Comparison of ENCODE assay signal across 8 cellular contexts in the genomic region with DNA sequence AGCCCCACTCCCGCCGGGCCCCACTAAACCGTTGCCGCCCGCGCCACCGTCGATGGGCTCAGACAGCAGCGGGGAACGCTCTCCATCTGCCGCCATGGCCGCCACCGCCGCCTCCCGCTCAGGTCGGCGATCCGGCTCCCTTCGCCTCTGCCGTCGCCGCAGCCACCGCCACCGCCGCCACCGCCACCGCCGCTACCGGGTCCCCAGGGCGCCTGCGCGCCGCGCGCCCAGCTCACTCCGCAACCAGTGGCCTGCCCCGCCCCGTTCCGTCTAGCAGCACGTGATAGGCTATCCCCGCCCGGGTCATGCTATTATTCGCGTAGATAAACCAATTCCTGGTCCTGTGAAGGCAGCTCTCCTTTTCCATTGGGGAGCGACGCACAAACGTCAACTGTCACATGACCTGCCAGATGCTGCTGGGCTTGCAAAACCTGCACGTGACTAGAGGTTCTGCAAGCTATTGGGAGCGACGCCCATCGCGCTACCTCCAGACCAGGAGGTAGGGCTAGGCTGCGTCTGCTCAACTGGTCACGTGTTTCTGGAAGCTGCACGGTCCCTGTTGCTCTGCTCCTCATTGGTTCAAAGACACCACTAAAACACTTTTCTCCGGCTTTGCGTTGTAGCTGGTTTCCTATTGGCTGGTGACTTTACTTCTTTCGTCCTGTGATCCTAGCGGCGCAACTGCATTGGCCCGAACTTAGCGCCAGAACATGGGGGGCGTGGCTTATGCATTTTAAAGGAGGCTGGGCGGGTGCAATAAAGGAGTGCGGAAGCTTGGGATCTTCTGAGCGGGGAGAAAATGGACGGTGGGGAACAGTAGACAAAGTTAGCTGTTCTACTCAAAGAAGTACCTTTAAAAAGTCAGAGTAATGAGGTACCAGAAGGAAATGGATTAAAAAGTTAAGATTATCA. TPM values are rescaled to one million over a fixed set of nuclear protein-coding genes. Genes with fewer than 3 reads are reported as not detected.
DNase-seq lines count a peak whose midpoint lies in the region; ATAC-seq and TF ChIP-seq lines count a peak whose summit lies in the region.

PIP4P1 (minus strand) TSS at position 205 of the 912 bp plus-strand sequence; CDS start at position 96, 109 bp downstream.

- WGBS in esophagus muscularis mucosa = under 1% methylated on average over 40 of the region's 67 CpGs

- H3K9ac ChIP-seq in Karpas-422 (ENCODE audit: low read length) = peak within 1 kb of the TSS; percentile 88

- H3K36me3 ChIP-seq in Karpas-422 (ENCODE audit: insufficient read depth, low read length) (peaks cover 28% of the 10 kb centered on the region), esophagus muscularis mucosa (peaks cover 25 to 36% (median 33%) of the 10 kb centered on the region in 4 donors), muscle layer of duodenum (ENCODE audit: control insufficient read depth in 1 of 2, insufficient read depth in 2 of 2, low read length in 2 of 2) (peaks cover 30 to 35% of the 10 kb centered on the region in 2 donors)

- H3K4me3 ChIP-seq in Karpas-422 (ENCODE audit: low read length) = peak within 1 kb of the TSS; percentile 81
- peak within 1 kb of the TSS; percentile 74 to 99 (median 94) for H3K4me3 ChIP-seq in esophagus muscularis mucosa
- H3K4me3 ChIP-seq in muscle layer of duodenum (ENCODE audit: low read depth in 1 of 2, low read length in 2 of 2) = peak within 1 kb of the TSS; percentile 76 to 91

- peak within 1 kb of the TSS; percentile 75 for H3K27ac ChIP-seq in Karpas-422 (ENCODE audit: low read length)
- peak within 1 kb of the TSS; percentile 95 to 97 (median 96) for H3K27ac ChIP-seq in esophagus muscularis mucosa (replicated peaks in 1 of 4)
- H3K27ac ChIP-seq in muscle layer of duodenum (ENCODE audit: low read length) = peak within 1 kb of the TSS; percentile 90

- intact Hi-C loops in esophagus muscularis mucosa (cut with DNase I) = loop anchor here (2.0 to 10.0 kb wide), 4 partner anchors 134 to 643 kb away; partner anchors contain the start of genes METTL17 and TMEM253

- H4K20me1 ChIP-seq in Karpas-422 (ENCODE audit: insufficient read depth, low read depth, low read length) = peaks cover 10% of the 10 kb centered on the region

- peaks cover 48% of the 10 kb centered on the region for H3K4me1 ChIP-seq in Karpas-422 (ENCODE audit: low read length)
- H3K4me1 ChIP-seq in esophagus muscularis mucosa = peaks cover 21 to 38% (median 31%) of the 10 kb centered on the region in 4 donors
- peaks cover 11 to 31% of the 10 kb centered on the region in 2 donors for H3K4me1 ChIP-seq in muscle layer of duodenum (ENCODE audit: control insufficient read depth in 1 of 2, insufficient read depth in 2 of 2, low read length in 2 of 2)

- H2AFZ ChIP-seq in Karpas-422 (ENCODE audit: low read length) = no peak within 1 kb of the TSS

- TF ChIP-seq EP300 in esophagus muscularis mucosa (IDR thresholded peaks at IDR 0.05) = no peak

- peak within 1 kb of the TSS; percentile 93 for H3K4me2 ChIP-seq in Karpas-422 (ENCODE audit: low read depth, low read length, poor library complexity, severe bottlenecking)

- DNase-seq in DMS79 treated with DMSO at 0.1 percent for 48 hours (lab: John Stamatoyannopoulos, UW) (peak; percentile 100), Karpas-422 (peak; percentile 100), RKO (ENCODE audit: low spot score) (peak; percentile 100), activated T-helper 1 cell treated with Interleukin-2 at 50 U/mL for 16 hours (ENCODE audit: low read depth) (peak; percentile 97), esophagus muscularis mucosa (ENCODE audit: extremely low spot score) (peak; percentile 100)
- peak; percentile 97 for DNase-seq in stimulated activated CD8-positive, alpha-beta memory T cell treated with anti-CD3 and anti-CD28 coated beads, Interleukin-7, amount 100 ng/mL, for 4 hours (ENCODE audit: low read depth in 2 of 2)

- H3K27me3 ChIP-seq in Karpas-422 (ENCODE audit: low read length) (no peaks in the 10 kb centered on the region), esophagus muscularis mucosa (no peaks in the 10 kb centered on the region), muscle layer of duodenum (ENCODE audit: low read depth, low read length) (no peaks in the 10 kb centered on the region)

- peak; percentile 85 for TF ChIP-seq POLR2A in esophagus muscularis mucosa (IDR thresholded peaks at IDR 0.05; ENCODE audit: low read depth)

- H3K9me2 ChIP-seq in Karpas-422 (replicated peaks; ENCODE audit: insufficient read depth, low read length) = no peaks in the 10 kb centered on the region; the same call in 1 of the 2 replicates

- peaks cover 46% of the 10 kb centered on the region for H3K79me2 ChIP-seq in Karpas-422 (ENCODE audit: low read length)

- H3K9me3 ChIP-seq in Karpas-422 (ENCODE audit: low read length) (no peaks in the 10 kb centered on the region), esophagus muscularis mucosa (no peaks in the 10 kb centered on the region), muscle layer of duodenum (ENCODE audit: control insufficient read depth in 1 of 2, low read length in 2 of 2) (no peaks in the 10 kb centered on the region)

- peak; percentile 92 for ATAC-seq in GM21825 (IDR thresholded peaks at IDR 0.05; ENCODE audit: unreplicated experiment)

- peak in 1 of 3 experiments; percentile 15 for TF ChIP-seq CTCF in esophagus muscularis mucosa (IDR thresholded peaks at IDR 0.05)

RNA-seq across cellular contexts. Expression of gene PIP4P1, which starts in this region (rescaled TPM):
- total RNA-seq in Karpas-422 (2014; rRNA removed; shearing (Covaris generic); ENCODE audit: low replicate concordance) = 29.4 and 45.2 TPM in 2 replicates
- 10 to 100 TPM; 18.7 to 27.9 (median 24.5) TPM for total RNA-seq in esophagus muscularis mucosa

Comparison
In these comparisons a context has a peak if more than half of its experiments do, and no peak if none do; other contexts are left out.
1. Peak in every context shown above with its lines: DNase-seq, ATAC-seq, H3K4me3 ChIP-seq and H3K27ac ChIP-seq.